In genomic region chr1:237031480-237031879, GRCh38 we compare ENCODE assay signal across 17 cellular contexts. TPM values are rescaled to one million over a fixed set of nuclear protein-coding genes. Genes with fewer than 3 reads are reported as not detected.
DNase-seq lines count a peak whose midpoint lies in the region; ATAC-seq and TF ChIP-seq lines count a peak whose summit lies in the region.
"Had no signal": no experiment of that assay in that cellular context is flagged by ENCODE, and none has a peak within 500 bp of the region (broad histone marks: within the 10 kb centered on the region; RNA-seq: fewer than 3 reads in every experiment).

No MANE protein-coding gene starts in this region.

- H3K27me3 ChIP-seq in NT2/D1 (ENCODE audit: insufficient read depth, insufficient read length) (peaks cover 2% of the 10 kb centered on the region), heart left ventricle (no peaks in the 10 kb centered on the region), trophoblast cell (ENCODE audit: insufficient read depth, low read length) (no peaks in the 10 kb centered on the region)

- H4K12ac ChIP-seq in trophoblast cell (ENCODE audit: low read depth, low read length) = peak overlapping the region; percentile 22

- H3K36me3 ChIP-seq in NT2/D1 (ENCODE audit: insufficient read depth, insufficient read length, low read length) (no peaks in the 10 kb centered on the region), heart left ventricle (no peaks in the 10 kb centered on the region), trophoblast cell (ENCODE audit: control insufficient read depth in 1 of 2, insufficient read depth in 2 of 2, low read length in 2 of 2) (no peaks in the 10 kb centered on the region)

- intact Hi-C loops in heart left ventricle (cut with DNase I) = no loop called here

- H3K4ac ChIP-seq in trophoblast cell (ENCODE audit: low read depth, low read length) = peak overlapping the region; percentile 49

- H3K18ac ChIP-seq in trophoblast cell (ENCODE audit: low read length) = no peak overlapping the region

- WGBS in heart left ventricle, 4 donors = 25 to 76% (median 41%) methylated on average over 4 of the region's 4 CpGs
- WGBS in trophoblast cell (ENCODE audit: extremely low coverage, insufficient coverage, insufficient read length) = no CpG with 5 or more reads among the region's 4 CpGs

- peak overlapping the region; percentile 71 for H2BK5ac ChIP-seq in trophoblast cell (ENCODE audit: low read depth, low read length, poor library complexity)

- TF ChIP-seq CTCF in heart left ventricle (IDR thresholded peaks at IDR 0.05) = no peak

- peak overlapping the region; percentile 39 for H3K9ac ChIP-seq in NT2/D1 (ENCODE audit: insufficient read length, low read depth)
- no peak overlapping the region for H3K9ac ChIP-seq in trophoblast cell (ENCODE audit: low read length)

- H3K4me1 ChIP-seq in NT2/D1 (ENCODE audit: insufficient read depth, insufficient read length) = peaks cover 4% of the 10 kb centered on the region
- peaks cover 0 to 42% (median 4%) of the 10 kb centered on the region in 12 donors for H3K4me1 ChIP-seq in heart left ventricle
- H3K4me1 ChIP-seq in trophoblast cell (ENCODE audit: control insufficient read depth in 1 of 2, insufficient read depth in 2 of 2, low read length in 2 of 2) = peaks cover 11 to 14% of the 10 kb centered on the region in 2 experiments

- H3K79me2 ChIP-seq in trophoblast cell (ENCODE audit: control insufficient read depth, insufficient read depth, low read length, poor library complexity) = peaks cover 3% of the 10 kb centered on the region

- peak overlapping the region in 11 of 12 donors; percentile 38 to 91 (median 71) for H3K27ac ChIP-seq in heart left ventricle
- H3K27ac ChIP-seq in trophoblast cell (ENCODE audit: low read depth, low read length) = peak overlapping the region; percentile 93
- H3K27ac ChIP-seq: HL-60 had no signal

- H3K79me1 ChIP-seq in trophoblast cell (ENCODE audit: low read length) = peaks cover 12% of the 10 kb centered on the region

- H3K9me3 ChIP-seq in NT2/D1 (ENCODE audit: insufficient read depth, low read length) (0 out of 2 replicates have a peak, but pooled peaks cover 8% of the 10 kb centered on the region), heart left ventricle (no peaks in the 10 kb centered on the region), trophoblast cell (ENCODE audit: insufficient read depth, low read depth, low read length) (peaks cover 2% of the 10 kb centered on the region)

- H3K4me3 ChIP-seq in NT2/D1 (ENCODE audit: insufficient read length, low read depth) (peak overlapping the region; percentile 24), heart left ventricle (peak overlapping the region in 7 of 12 donors; percentile 2 to 45 (median 26)), trophoblast cell (ENCODE audit: low read depth, low read length) (no peak overlapping the region)

- DNase-seq in ELF-1 (ENCODE audit: low read depth, low spot score) (peak; percentile 56), NT2/D1 (ENCODE audit: low read depth, low spot score) (no peak), heart left ventricle (no peak), trophoblast cell (peak; percentile 78 to 92), GOT3 (lab: John Stamatoyannopoulos, UW) (no peak), ureter (ENCODE audit: low spot score) (no peak)
- DNase-seq in NK-92 treated with Interleukin-12 subunit alpha and Interleukin-12 subunit beta, amount 100 ng/mL, for 24 hours (lab: John Stamatoyannopoulos, UW) = no peak
- DNase-seq: activated B cell treated with CpG ODN at 0.5 μM for 24 hours; activated CD8-positive, alpha-beta T cell treated with anti-CD3 and anti-CD28 coated beads, Interleukin-2, amount 10 ng/mL, durations not matched to agents 7 days and 5 days; activated naive CD8-positive, alpha-beta T cell treated with anti-CD3 and anti-CD28 coated beads, Interleukin-2, amount 10 ng/mL, durations not matched to agents 7 days and 5 days; KG1; NCI-H1105; NCI-H82; occipital lobe; stimulated activated CD4-positive, alpha-beta T cell treated with anti-CD3 and anti-CD28 coated beads, Interleukin-2, amount 100 ng/mL, for 48 hours had no signal

- no peak for TF ChIP-seq POLR2A in heart left ventricle (IDR thresholded peaks at IDR 0.05)

- no peak overlapping the region for H3K23ac ChIP-seq in trophoblast cell (ENCODE audit: low read length)

- peak overlapping the region; percentile 81 for H4K91ac ChIP-seq in trophoblast cell (ENCODE audit: low read depth, low read length)

- peak overlapping the region; percentile 84 for H2BK120ac ChIP-seq in trophoblast cell (ENCODE audit: insufficient read depth, low read length, poor library complexity)

- peak overlapping the region; percentile 79 for H3K14ac ChIP-seq in trophoblast cell (ENCODE audit: low read length)

- peak overlapping the region; percentile 34 for H3K4me2 ChIP-seq in trophoblast cell (ENCODE audit: low read length)

- peak overlapping the region; percentile 28 for H2AFZ ChIP-seq in trophoblast cell (ENCODE audit: insufficient read depth, low read length, poor library complexity)

- ATAC-seq in heart left ventricle (peak; percentile 68 to 83 (median 76)), HG02938 (IDR thresholded peaks at IDR 0.05; ENCODE audit: unreplicated experiment) (no peak)
- ATAC-seq: activated CD8-positive, alpha-beta T cell treated with anti-CD3 and anti-CD28 coated beads, Interleukin-2, amount 10 ng/mL, durations not matched to agents 7 days and 5 days had no signal

- peak overlapping the region; percentile 66 for H4K8ac ChIP-seq in trophoblast cell (ENCODE audit: low read depth, low read length)

- H2AK5ac ChIP-seq in trophoblast cell (ENCODE audit: low read length) = peak overlapping the region; percentile 41

- peak overlapping the region; percentile 42 for H2BK12ac ChIP-seq in trophoblast cell (ENCODE audit: low read length)

RNA-seq across cellular contexts. Expression of gene RYR2, which starts 10.5 kb away (rescaled TPM):
- total RNA-seq in heart left ventricle (1,000 to 10,000 TPM in 1 of 9 donors, 100 to 1,000 TPM in 8; 408 to 1,319 (median 822) TPM), ureter (5.5 TPM)
- 100 to 1,000 TPM in 1 of 2 donors, 10 to 100 TPM in 1; 77.7 to 144 TPM for polyA plus RNA-seq in heart left ventricle
- 4.4 and 5.2 TPM in 2 replicates for polyA plus RNA-seq in trophoblast cell (2013)
- total RNA-seq: activated B cell treated with CpG ODN at 0.5 μM for 24 hours; activated CD8-positive, alpha-beta T cell treated with anti-CD3 and anti-CD28 coated beads, Interleukin-2, amount 10 ng/mL, durations not matched to agents 7 days and 5 days; activated naive CD8-positive, alpha-beta T cell treated with anti-CD3 and anti-CD28 coated beads, Interleukin-2, amount 10 ng/mL, durations not matched to agents 7 days and 5 days had no signal

RNA-seq across cellular contexts. Expression of gene MT1HL1, which starts 27.2 kb away (rescaled TPM):
- total RNA-seq in heart left ventricle (not detected), ureter (not detected)
- polyA plus RNA-seq in heart left ventricle = not detected
- polyA plus RNA-seq in trophoblast cell (2013) = not detected in 2 replicates
- total RNA-seq: activated B cell treated with CpG ODN at 0.5 μM for 24 hours; activated CD8-positive, alpha-beta T cell treated with anti-CD3 and anti-CD28 coated beads, Interleukin-2, amount 10 ng/mL, durations not matched to agents 7 days and 5 days; activated naive CD8-positive, alpha-beta T cell treated with anti-CD3 and anti-CD28 coated beads, Interleukin-2, amount 10 ng/mL, durations not matched to agents 7 days and 5 days; occipital lobe had no signal

Comparison
In these comparisons a context has a peak if more than half of its experiments do, and no peak if none do; other contexts are left out.
1. DNase-seq: peak in ELF-1 (single experiment) and trophoblast cell (2 of 2); none in NT2/D1 (single experiment), heart left ventricle (0 of 5), GOT3 (single experiment), ureter (single experiment) and NK-92 treated with Interleukin-12 subunit alpha and Interleukin-12 subunit beta, amount 100 ng/mL, for 24 hours (single experiment).
2. RNA of gene RYR2, which starts 10.5 kb away (total RNA-seq): 408 to 1,319 TPM in heart left ventricle; 5.5 TPM in ureter (single experiment); every median in the first group is over 10 times any median in the second.